In genomic region chr12:112810235-112810917, GRCh38 we compare ENCODE assay signal across 21 cellular contexts. TPM values are rescaled to one million over a fixed set of nuclear protein-coding genes. Genes with fewer than 3 reads are reported as not detected.
DNase-seq lines count a peak whose midpoint lies in the region; ATAC-seq and TF ChIP-seq lines count a peak whose summit lies in the region.
"Had no signal": no experiment of that assay in that cellular context is flagged by ENCODE, and none has a peak within 500 bp of the region (broad histone marks: within the 10 kb centered on the region; RNA-seq: fewer than 3 reads in every experiment).

No MANE protein-coding gene starts in this region.

- H2BK120ac ChIP-seq in mesendoderm (ENCODE audit: low read depth, low read length): no peak overlapping the region

- no peak overlapping the region for H3K23ac ChIP-seq in mesendoderm (ENCODE audit: low read length)

- H3K4me1 Mint-ChIP-seq in GM23338 (no peaks in the 10 kb centered on the region; the same call in 1 of the 3 replicates), endodermal cell (peaks cover 15% of the 10 kb centered on the region)
- no peaks in the 10 kb centered on the region for H3K4me1 Mint-ChIP-seq in activated CD4-positive, alpha-beta T cell treated with anti-CD3 and anti-CD28 coated beads, Interleukin-2, amount 10 ng/mL, durations not matched to agents 7 days and 5 days

- peak; percentile 21; the same call in 1 of the 2 replicates for TF ChIP-seq RAD21 in SK-N-SH (IDR thresholded peaks at IDR 0.05; ENCODE audit: low read length)

- H3K27ac ChIP-seq in GM23338 (ENCODE audit: low read depth) (no peak overlapping the region), SK-N-SH (ENCODE audit: low read depth in 2 of 2, low read length in 1 of 2) (peak overlapping the region in 1 of 2 experiments; percentile 100; a peak in 2 of 4 replicates), endodermal cell (ENCODE audit: low read depth, low read length) (no peak overlapping the region), mesendoderm (ENCODE audit: low read depth, low read length) (no peak overlapping the region)
- H3K27ac ChIP-seq: BLaER1, C4-2B had no signal

- WGBS in SK-N-SH (ENCODE audit: low lambda C conversion rate): 13% methylated on average over 7 of the region's 7 CpGs
- 90 to 93% methylated on average over 5 to 7 of the region's 7 CpGs for WGBS in endodermal cell (ENCODE audit: insufficient coverage in 1 of 2, insufficient read length in 1 of 2), 2 experiments
- no CpG with 5 or more reads among the region's 7 CpGs for WGBS in mesendoderm (ENCODE audit: extremely low coverage, insufficient coverage, low lambda C conversion rate)

- H3K9me3 Mint-ChIP-seq in GM23338 (no peaks in the 10 kb centered on the region), endodermal cell (no peaks in the 10 kb centered on the region)
- no peaks in the 10 kb centered on the region for H3K9me3 Mint-ChIP-seq in activated CD4-positive, alpha-beta T cell treated with anti-CD3 and anti-CD28 coated beads, Interleukin-2, amount 10 ng/mL, durations not matched to agents 7 days and 5 days
- H3K9me3 Mint-ChIP-seq: CD8-positive, alpha-beta T cell; H9 had no signal

- H2AK5ac ChIP-seq in mesendoderm (ENCODE audit: low read length): no peak overlapping the region

- H3K4me2 ChIP-seq in GM23338: no peak overlapping the region
- H3K4me2 ChIP-seq in SK-N-SH: no peak overlapping the region
- no peak overlapping the region for H3K4me2 ChIP-seq in mesendoderm (ENCODE audit: low read length)
- H3K4me2 ChIP-seq: BLaER1 had no signal

- H3K9me2 ChIP-seq in GM23338 (ENCODE audit: insufficient read depth) (no peaks in the 10 kb centered on the region), SK-N-SH (no peaks in the 10 kb centered on the region)

- H2BK5ac ChIP-seq in mesendoderm (ENCODE audit: low read length): no peak overlapping the region

- H3K27ac Mint-ChIP-seq in GM23338: no peak overlapping the region
- no peak overlapping the region for H3K27ac Mint-ChIP-seq in endodermal cell
- no peak overlapping the region for H3K27ac Mint-ChIP-seq in activated CD4-positive, alpha-beta T cell treated with anti-CD3 and anti-CD28 coated beads, Interleukin-2, amount 10 ng/mL, durations not matched to agents 7 days and 5 days
- H3K27ac Mint-ChIP-seq: CD4-positive, CD25-positive, alpha-beta regulatory T cell; CD8-positive, alpha-beta T cell; H9 had no signal

- H3K9ac ChIP-seq in SK-N-SH (no peak overlapping the region), endodermal cell (ENCODE audit: extremely low read depth, low read length, poor library complexity, severe bottlenecking) (no peak overlapping the region), mesendoderm (ENCODE audit: low read length) (no peak overlapping the region)
- H3K9ac ChIP-seq: BLaER1 had no signal

- no peak overlapping the region for H4K5ac ChIP-seq in mesendoderm (ENCODE audit: low read length)

- H2BK15ac ChIP-seq in mesendoderm (replicated peaks; ENCODE audit: low read depth): no peak overlapping the region

- H3K79me2 ChIP-seq in GM23338 (replicated peaks; ENCODE audit: insufficient read depth) (no peaks in the 10 kb centered on the region), SK-N-SH (ENCODE audit: insufficient read depth) (no peaks in the 10 kb centered on the region), mesendoderm (ENCODE audit: control insufficient read depth, insufficient read depth, low read length) (no peaks in the 10 kb centered on the region)

- H3K4ac ChIP-seq in mesendoderm (ENCODE audit: low read depth, low read length): no peak overlapping the region

- H3K56ac ChIP-seq in mesendoderm (ENCODE audit: low read length): no peak overlapping the region

- H4K8ac ChIP-seq in mesendoderm (ENCODE audit: low read depth, low read length): no peak overlapping the region

- H3K79me1 ChIP-seq in mesendoderm (ENCODE audit: low read length): no peaks in the 10 kb centered on the region

- H3K9me3 ChIP-seq in SK-N-SH (no peaks in the 10 kb centered on the region), endodermal cell (ENCODE audit: control insufficient read depth, low read length) (no peaks in the 10 kb centered on the region)
- H3K9me3 ChIP-seq: BLaER1, Caco-2 had no signal

- TF ChIP-seq CTCF in GM23338 (conservative IDR thresholded peaks at IDR 0.05; ENCODE audit: low read depth in 2 of 2): no peak
- TF ChIP-seq CTCF in SK-N-SH (IDR thresholded peaks at IDR 0.05): no peak
- TF ChIP-seq CTCF in endodermal cell (conservative IDR thresholded peaks at IDR 0.05): no peak

- no peak overlapping the region for H3K18ac ChIP-seq in mesendoderm (ENCODE audit: low read length)

- H2AFZ ChIP-seq in GM23338: peak overlapping the region; percentile 63
- H2AFZ ChIP-seq in SK-N-SH (ENCODE audit: low read depth): no peak overlapping the region

- H3K27me3 Mint-ChIP-seq in GM23338 (ENCODE audit: insufficient read depth, low read depth, poor library complexity) (no peaks in the 10 kb centered on the region), endodermal cell (ENCODE audit: insufficient read depth) (peaks cover 89% of the 10 kb centered on the region)
- H3K27me3 Mint-ChIP-seq in activated CD4-positive, alpha-beta T cell treated with anti-CD3 and anti-CD28 coated beads, Interleukin-2, amount 10 ng/mL, durations not matched to agents 7 days and 5 days: peaks cover 22% of the 10 kb centered on the region

- H4K20me1 ChIP-seq in GM23338 (replicated peaks; ENCODE audit: insufficient read depth) (no peaks in the 10 kb centered on the region), SK-N-SH (ENCODE audit: insufficient read depth) (no peaks in the 10 kb centered on the region)
- H4K20me1 ChIP-seq: BLaER1 had no signal

- no peak for DNase-seq in GM23338 (ENCODE audit: low spot score)
- peak; percentile 64 for DNase-seq in SK-N-SH
- peak; percentile 40 for DNase-seq in endodermal cell
- peak; percentile 19 for DNase-seq in mesendoderm
- no peak for DNase-seq in RKO (ENCODE audit: low spot score)
- no peak for DNase-seq in LoVo (ENCODE audit: low spot score)
- no peak for DNase-seq in activated CD4-positive, alpha-beta T cell treated with anti-CD3 and anti-CD28 coated beads, Interleukin-2, amount 10 ng/mL, durations not matched to agents 7 days and 5 days
- DNase-seq: Caco-2; CD4-positive, CD25-positive, alpha-beta regulatory T cell; CD8-positive, alpha-beta T cell; DMS153; DMS79; EL; GDM1; H9 had no signal

- no peaks in the 10 kb centered on the region for H3K4me1 ChIP-seq in GM23338 (ENCODE audit: insufficient read depth)
- peaks cover 0 to 61% of the 10 kb centered on the region in 2 experiments; a peak in 2 of 4 replicates for H3K4me1 ChIP-seq in SK-N-SH (ENCODE audit: control insufficient read depth in 1 of 2, insufficient read depth in 2 of 2, low read depth in 1 of 2, low read length in 1 of 2)
- H3K4me1 ChIP-seq in endodermal cell (ENCODE audit: control insufficient read depth, insufficient read depth, low read length): no peaks in the 10 kb centered on the region
- no peaks in the 10 kb centered on the region for H3K4me1 ChIP-seq in mesendoderm (ENCODE audit: control insufficient read depth, low read depth, low read length)
- H3K4me1 ChIP-seq: Caco-2 had no signal

- POLR2A ChIA-PET in SK-N-SH (lab: Yijun Ruan, JAX): interaction anchor here (1.1 to 1.3 kb wide), 3 partner anchors 9 to 12 kb away, joined by 3 to 6 read pairs (median 3); no protein-coding TSS in a partner anchor
- POLR2A ChIA-PET in activated CD4-positive, alpha-beta T cell treated with anti-CD3 and anti-CD28 coated beads, Interleukin-2, amount 10 ng/mL, durations not matched to agents 7 days and 5 days (lab: Charles Lee): no interaction called here

- H3K36me3 ChIP-seq in GM23338 (ENCODE audit: insufficient read depth): no peaks in the 10 kb centered on the region
- no peaks in the 10 kb centered on the region for H3K36me3 ChIP-seq in SK-N-SH (replicated peaks in 1 of 2; ENCODE audit: control insufficient read depth in 1 of 2, insufficient read depth in 2 of 2, low read length in 1 of 2)
- no peaks in the 10 kb centered on the region for H3K36me3 ChIP-seq in endodermal cell (ENCODE audit: control insufficient read depth, insufficient read depth, low read length)
- H3K36me3 ChIP-seq in mesendoderm (ENCODE audit: control insufficient read depth, insufficient read depth, low read length): no peaks in the 10 kb centered on the region
- H3K36me3 ChIP-seq: BLaER1 had no signal

- peak in 1 of 2 experiments; percentile 74; a peak in 2 of 4 replicates for TF ChIP-seq EP300 in SK-N-SH (IDR thresholded peaks at IDR 0.05; ENCODE audit: borderline replicate concordance in 1 of 2, low read depth in 1 of 2, low read length in 1 of 2)

- H3K27me3 ChIP-seq in GM23338 (ENCODE audit: insufficient read depth) (no peaks in the 10 kb centered on the region), SK-N-SH (ENCODE audit: insufficient read depth) (no peaks in the 10 kb centered on the region), endodermal cell (ENCODE audit: control insufficient read depth, insufficient read depth, low read length, poor library complexity, severe bottlenecking) (peaks cover 96% of the 10 kb centered on the region), mesendoderm (ENCODE audit: insufficient read depth, low read length, poor library complexity) (no peaks in the 10 kb centered on the region)
- H3K27me3 ChIP-seq: BLaER1 had no signal

- H3F3A ChIP-seq in GM23338 (replicated peaks; ENCODE audit: low read depth) (no peaks in the 10 kb centered on the region), SK-N-SH (replicated peaks; ENCODE audit: insufficient read depth) (no peaks in the 10 kb centered on the region)

- no peak for ATAC-seq in GM23338
- ATAC-seq: CD8-positive, alpha-beta T cell; GM12878; HCT116 had no signal

- H3K4me3 ChIP-seq in GM23338 (no peak overlapping the region), SK-N-SH (ENCODE audit: low read depth in 2 of 2, low read length in 1 of 2) (0 out of 4 replicates have a peak overlapping the region, but pooled peaks of 1 of the 2 experiments have one; percentile 6), endodermal cell (ENCODE audit: low read length) (no peak overlapping the region), mesendoderm (ENCODE audit: low read length) (no peak overlapping the region)
- H3K4me3 ChIP-seq: BLaER1, GM12878 had no signal

- CTCF ChIA-PET in SK-N-SH (lab: Yijun Ruan, JAX): interaction anchor here (0.8 to 1.8 kb wide), 9 partner anchors 9 to 360 kb away, joined by 3 to 9 read pairs (median 3); no protein-coding TSS in a partner anchor
- CTCF ChIA-PET in activated CD4-positive, alpha-beta T cell treated with anti-CD3 and anti-CD28 coated beads, Interleukin-2, amount 10 ng/mL, durations not matched to agents 7 days and 5 days (lab: Charles Lee): no interaction called here

- H3K4me3 Mint-ChIP-seq in GM23338 (no peak overlapping the region), endodermal cell (no peak overlapping the region)
- H3K4me3 Mint-ChIP-seq in activated CD4-positive, alpha-beta T cell treated with anti-CD3 and anti-CD28 coated beads, Interleukin-2, amount 10 ng/mL, durations not matched to agents 7 days and 5 days: no peak overlapping the region
- H3K4me3 Mint-ChIP-seq: CD4-positive, CD25-positive, alpha-beta regulatory T cell; CD8-positive, alpha-beta T cell; H9 had no signal

- H3K36me3 Mint-ChIP-seq in GM23338 (ENCODE audit: low read depth) (no peaks in the 10 kb centered on the region), endodermal cell (ENCODE audit: low read depth) (no peaks in the 10 kb centered on the region)
- no peaks in the 10 kb centered on the region for H3K36me3 Mint-ChIP-seq in activated CD4-positive, alpha-beta T cell treated with anti-CD3 and anti-CD28 coated beads, Interleukin-2, amount 10 ng/mL, durations not matched to agents 7 days and 5 days (ENCODE audit: low read depth)
- H3K36me3 Mint-ChIP-seq: CD4-positive, CD25-positive, alpha-beta regulatory T cell; CD8-positive, alpha-beta T cell had no signal

RNA-seq across cellular contexts. Expression of gene RPH3A, which starts 18.8 kb away (rescaled TPM):
- total RNA-seq in GM23338 (2014; rRNA removed; shearing (Covaris generic)): 0.03 and 0.31 TPM in 2 replicates
- polyA plus RNA-seq in GM23338 (2016; fragmentation: Nextera tagmentation; extraction: Ambion mirVana) (0.21 TPM in 1 of 2 replicates, not detected in the other), SK-N-SH (2012; rRNA removed) (0.13 and 0.54 TPM in 2 replicates)
- polyA plus RNA-seq in SK-N-SH (2012; cell fraction: cytosol; rRNA removed): 0.41 and 0.77 TPM in 2 replicates
- 1.2 and 1.6 TPM in 2 replicates for polyA plus RNA-seq in SK-N-SH (2012; cell fraction: nucleus; rRNA removed)
- not detected for total RNA-seq in endodermal cell
- 0.21 TPM for polyA plus RNA-seq in endodermal cell (2013, experiment 1 of 2)
- 0.83 TPM for polyA plus RNA-seq in endodermal cell (2013, experiment 2 of 2)
- 0.04 TPM for polyA plus RNA-seq in mesendoderm (2013, experiment 1 of 2)
- 0.07 TPM for polyA plus RNA-seq in mesendoderm (2013, experiment 2 of 2)
- not detected for total RNA-seq in activated CD4-positive, alpha-beta T cell treated with anti-CD3 and anti-CD28 coated beads, Interleukin-2, amount 10 ng/mL, durations not matched to agents 7 days and 5 days
- total RNA-seq: A172; Caco-2; CD4-positive, CD25-positive, alpha-beta regulatory T cell; CD8-positive, alpha-beta T cell; GM12878; H4; H9 had no signal
- polyA plus RNA-seq: CD4-positive, CD25-positive, alpha-beta regulatory T cell; GM12878 had no signal

Comparison
In these comparisons a context has a peak if more than half of its experiments do, and no peak if none do; other contexts are left out.
1. DNase-seq: peak in SK-N-SH (single experiment), endodermal cell (single experiment) and mesendoderm (single experiment); none in GM23338 (single experiment), RKO (single experiment), LoVo (single experiment) and activated CD4-positive, alpha-beta T cell treated with anti-CD3 and anti-CD28 coated beads, Interleukin-2, amount 10 ng/mL, durations not matched to agents 7 days and 5 days (single experiment).